1 cellular context compared by ENCODE assay signal in genomic region chr11:44518968-44519550, GRCh38.
TF ChIP-seq lines count a peak whose summit lies in the region.

No MANE protein-coding gene starts in this region.

TF ChIP-seq in GM23338, 12 proteins besides CTCF, POLR2A, EP300 and RAD21 (continued from another document):
- TF ChIP-seq ETS1 (IDR thresholded peaks at IDR 0.05), result no peak
